1 cellular context compared by ENCODE assay signal in genomic region chr2:8543412-8544167, GRCh38.
A peak's percentile ranks its signal among the peaks of the same experiment; 100 is the strongest.
TF ChIP-seq lines count a peak whose summit lies in the region.

No MANE protein-coding gene starts in this region.

TF ChIP-seq in GM12878, 131 proteins besides CTCF, POLR2A, EP300 and RAD21 (continued from another document and continues in another):
- TF ChIP-seq MYC (IDR thresholded peaks at IDR 0.05; ENCODE audit: insufficient read depth, insufficient read length, insufficient replicate concordance, low read length, severe bottlenecking) (no peak), JUND (IDR thresholded peaks at IDR 0.05; ENCODE audit: low read depth, low read length) (peak; percentile 60), RAD51 (IDR thresholded peaks at IDR 0.05) (peak; percentile 75), SRF (IDR thresholded peaks at IDR 0.05; ENCODE audit: low read depth in 2 of 2, low read length in 2 of 2) (no peak), SUZ12 (IDR thresholded peaks at IDR 0.05; ENCODE audit: unreplicated experiment) (no peak), POLR2AphosphoS5 (IDR thresholded peaks at IDR 0.05; ENCODE audit: low read length) (peak; percentile 57; the same call in 1 of the 2 replicates), IKZF2 (IDR thresholded peaks at IDR 0.05) (peak; percentile 96), RFX5 (IDR thresholded peaks at IDR 0.05; ENCODE audit: low read depth, low read length) (no peak), MAX (IDR thresholded peaks at IDR 0.05; ENCODE audit: low read depth, low read length) (no peak; the same call in none of the 2 replicates), E4F1 (IDR thresholded peaks at IDR 0.05; ENCODE audit: borderline replicate concordance, partially characterized antibody) (peak; percentile 44), ZBTB11 (CRISPR knock-in tag; IDR thresholded peaks at IDR 0.05) (no peak), NRF1 (conservative IDR thresholded peaks at IDR 0.05; ENCODE audit: low read depth, low read length) (no peak), FOS (IDR thresholded peaks at IDR 0.05; ENCODE audit: borderline replicate concordance, extremely low read depth, insufficient read length) (no peak), YBX1 (IDR thresholded peaks at IDR 0.05) (peak; percentile 89), CBX5 (IDR thresholded peaks at IDR 0.05; ENCODE audit: low read depth) (no peak; the same call in none of the 2 replicates), CBX3 (IDR thresholded peaks at IDR 0.05; ENCODE audit: borderline replicate concordance, low read depth) (no peak), CBFB (IDR thresholded peaks at IDR 0.05; ENCODE audit: low read depth) (peak; percentile 88), SPI1 (IDR thresholded peaks at IDR 0.05; ENCODE audit: borderline replicate concordance, insufficient read depth, low read depth, low read length) (peak; percentile 73), MYB (IDR thresholded peaks at IDR 0.05; ENCODE audit: borderline replicate concordance, low read depth, low read length) (peak; percentile 95), ETV6 (conservative IDR thresholded peaks at IDR 0.05 in 1 of 2, IDR thresholded peaks at IDR 0.05 in 1 of 2; ENCODE audit: borderline replicate concordance in 1 of 2, low read depth in 1 of 2) (peak in 1 of 2 experiments; percentile 90; a peak in 2 of 4 replicates), KAT2A (conservative IDR thresholded peaks at IDR 0.05; ENCODE audit: control insufficient read depth, low read depth, low read length) (no peak), TAF1 (IDR thresholded peaks at IDR 0.05; ENCODE audit: borderline replicate concordance, low read depth, low read length) (0 out of 2 replicates have a peak, but pooled peaks have one; percentile 38), NFYA (IDR thresholded peaks at IDR 0.05; ENCODE audit: borderline replicate concordance, low read depth, low read length) (no peak), CREB1 (IDR thresholded peaks at IDR 0.05; ENCODE audit: low read depth) (peak; percentile 66), SIX5 (IDR thresholded peaks at IDR 0.05; ENCODE audit: low read depth, low read length, severe bottlenecking) (no peak), RUNX3 (IDR thresholded peaks at IDR 0.05; ENCODE audit: low read length) (peak; percentile 88), BCL11A (IDR thresholded peaks at IDR 0.05; ENCODE audit: low read depth, low read length) (peak; percentile 91), STAT3 (IDR thresholded peaks at IDR 0.05; ENCODE audit: low read depth, low read length) (no peak), CEBPZ (IDR thresholded peaks at IDR 0.05; ENCODE audit: low read depth, low read length) (no peak), SMAD1 (IDR thresholded peaks at IDR 0.05; ENCODE audit: low read depth, partially characterized antibody) (peak; percentile 92), ATF7 (IDR thresholded peaks at IDR 0.05; ENCODE audit: low read depth) (peak; percentile 89), CUX1 (IDR thresholded peaks at IDR 0.05; ENCODE audit: insufficient replicate concordance, low read depth, low read length) (peak; percentile 98), FOXM1 (IDR thresholded peaks at IDR 0.05; ENCODE audit: low read depth, low read length) (peak; percentile 99), ZNF24 (IDR thresholded peaks at IDR 0.05) (peak; percentile 65), E2F4 (IDR thresholded peaks at IDR 0.05; ENCODE audit: low read depth, low read length) (no peak), REST (IDR thresholded peaks at IDR 0.05; ENCODE audit: low read depth, low read length) (no peak), CHD1 (IDR thresholded peaks at IDR 0.05; ENCODE audit: low read depth, low read length) (peak; percentile 47; the same call in 1 of the 2 replicates), SP1 (IDR thresholded peaks at IDR 0.05; ENCODE audit: low read depth, low read length) (peak; percentile 6), MTA3 (IDR thresholded peaks at IDR 0.05; ENCODE audit: borderline replicate concordance, low read length) (peak; percentile 95), USF1 (IDR thresholded peaks at IDR 0.05; ENCODE audit: borderline replicate concordance, extremely low read length, insufficient read depth, low read depth, low read length) (no peak), MXI1 (IDR thresholded peaks at IDR 0.05; ENCODE audit: low read depth, low read length) (no peak), SMAD5 (IDR thresholded peaks at IDR 0.05; ENCODE audit: low read depth) (no peak)
